1 cellular context compared by ENCODE assay signal in genomic region chr5:124310453-124310852, GRCh38.
TF ChIP-seq lines count a peak whose summit lies in the region.

No MANE protein-coding gene starts in this region.

TF ChIP-seq in H1, 55 proteins besides CTCF, POLR2A, EP300 and RAD21:
- TF ChIP-seq USF2 (IDR thresholded peaks at IDR 0.05; ENCODE audit: low read length) (no peak), KDM1A (IDR thresholded peaks at IDR 0.05; ENCODE audit: borderline replicate concordance, low read length) (no peak), ATF3 (IDR thresholded peaks at IDR 0.05; ENCODE audit: insufficient read depth, low read depth, low read length) (no peak), EGR1 (IDR thresholded peaks at IDR 0.05; ENCODE audit: borderline replicate concordance, low read depth, low read length) (no peak), RFX5 (IDR thresholded peaks at IDR 0.05; ENCODE audit: borderline replicate concordance, low read depth, low read length) (no peak), SIN3A (conservative IDR thresholded peaks at IDR 0.05 in 1 of 2, IDR thresholded peaks at IDR 0.05 in 1 of 2; ENCODE audit: low read depth in 1 of 2, low read length in 2 of 2) (no peak), CHD2 (IDR thresholded peaks at IDR 0.05; ENCODE audit: low read length) (no peak), SP4 (IDR thresholded peaks at IDR 0.05; ENCODE audit: low read length) (no peak), FOSL1 (IDR thresholded peaks at IDR 0.05; ENCODE audit: insufficient read depth, low read depth, low read length) (no peak), SIRT6 (IDR thresholded peaks at IDR 0.05; ENCODE audit: low read length) (no peak), KDM5A (IDR thresholded peaks at IDR 0.05; ENCODE audit: low read length) (no peak), CTBP2 (IDR thresholded peaks at IDR 0.05; ENCODE audit: borderline replicate concordance, insufficient read depth, insufficient read length, low read length) (no peak)
